Comparison of ENCODE assay signal across 2 cellular contexts in the genomic region with DNA sequence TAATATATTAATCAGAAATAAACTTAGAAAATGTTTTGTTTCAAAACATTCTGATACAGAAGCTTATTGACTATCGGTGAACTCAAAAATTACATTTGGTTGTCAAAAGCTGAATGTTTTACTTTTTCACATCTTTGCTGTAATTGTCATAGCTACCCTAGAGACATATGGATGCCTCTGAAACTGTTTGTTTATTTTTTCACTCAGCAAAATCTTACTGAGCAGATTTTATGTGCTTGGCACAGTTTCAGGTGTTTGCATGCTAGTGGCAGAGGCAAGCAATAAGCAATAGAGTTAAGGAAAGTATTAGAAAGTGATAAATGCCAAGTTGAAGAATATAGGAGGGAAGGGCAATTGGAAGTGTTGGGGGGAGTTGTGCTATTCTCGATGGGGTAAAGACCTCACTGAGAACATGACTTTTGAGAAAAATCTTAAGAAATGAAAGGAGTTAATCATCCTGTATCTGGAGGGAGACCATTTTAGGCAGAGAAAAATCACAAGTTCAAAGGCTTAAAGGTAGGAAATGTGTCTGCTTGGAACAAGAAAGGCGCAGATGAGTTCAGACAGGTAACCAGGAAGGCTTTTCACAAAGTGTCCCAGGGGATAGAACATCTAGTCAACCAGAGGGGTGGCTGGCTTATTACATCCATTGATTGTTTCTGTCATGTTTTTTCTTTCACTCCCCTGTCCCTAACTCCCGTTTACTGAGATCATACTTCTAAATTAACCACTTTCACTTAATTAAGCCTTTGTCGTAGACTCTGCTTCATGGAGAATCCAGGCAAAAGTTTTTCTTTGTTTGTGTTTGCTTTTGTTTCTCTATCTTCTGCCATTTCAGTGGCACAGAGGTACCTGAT.
TF ChIP-seq lines count a peak whose summit lies in the region.

No MANE protein-coding gene starts in this region.

TF ChIP-seq in GM23338, 12 proteins besides CTCF, POLR2A, EP300 and RAD21 (continues in another document):
- TF ChIP-seq ZNF114 (CRISPR knock-in tag; IDR thresholded peaks at IDR 0.05) (no peak), POLR2AphosphoS5 (IDR thresholded peaks at IDR 0.05; ENCODE audit: low read depth) (no peak), NANOG (IDR thresholded peaks at IDR 0.05; ENCODE audit: borderline replicate concordance) (no peak), EZH2phosphoT487 (IDR thresholded peaks at IDR 0.05; ENCODE audit: unreplicated experiment) (no peak), ETS1 (IDR thresholded peaks at IDR 0.05) (no peak), STAT1 (IDR thresholded peaks at IDR 0.05; ENCODE audit: unreplicated experiment) (no peak), ZNF331 (CRISPR knock-in tag; IDR thresholded peaks at IDR 0.05; ENCODE audit: low read depth) (no peak), CREB1 (CRISPR knock-in tag; IDR thresholded peaks at IDR 0.05; ENCODE audit: low read depth) (no peak), EZH2 (IDR thresholded peaks at IDR 0.05; ENCODE audit: low read depth, unreplicated experiment) (no peak), JUNB (IDR thresholded peaks at IDR 0.05; ENCODE audit: unreplicated experiment) (no peak)
- TF ChIP-seq, protein P1, sequence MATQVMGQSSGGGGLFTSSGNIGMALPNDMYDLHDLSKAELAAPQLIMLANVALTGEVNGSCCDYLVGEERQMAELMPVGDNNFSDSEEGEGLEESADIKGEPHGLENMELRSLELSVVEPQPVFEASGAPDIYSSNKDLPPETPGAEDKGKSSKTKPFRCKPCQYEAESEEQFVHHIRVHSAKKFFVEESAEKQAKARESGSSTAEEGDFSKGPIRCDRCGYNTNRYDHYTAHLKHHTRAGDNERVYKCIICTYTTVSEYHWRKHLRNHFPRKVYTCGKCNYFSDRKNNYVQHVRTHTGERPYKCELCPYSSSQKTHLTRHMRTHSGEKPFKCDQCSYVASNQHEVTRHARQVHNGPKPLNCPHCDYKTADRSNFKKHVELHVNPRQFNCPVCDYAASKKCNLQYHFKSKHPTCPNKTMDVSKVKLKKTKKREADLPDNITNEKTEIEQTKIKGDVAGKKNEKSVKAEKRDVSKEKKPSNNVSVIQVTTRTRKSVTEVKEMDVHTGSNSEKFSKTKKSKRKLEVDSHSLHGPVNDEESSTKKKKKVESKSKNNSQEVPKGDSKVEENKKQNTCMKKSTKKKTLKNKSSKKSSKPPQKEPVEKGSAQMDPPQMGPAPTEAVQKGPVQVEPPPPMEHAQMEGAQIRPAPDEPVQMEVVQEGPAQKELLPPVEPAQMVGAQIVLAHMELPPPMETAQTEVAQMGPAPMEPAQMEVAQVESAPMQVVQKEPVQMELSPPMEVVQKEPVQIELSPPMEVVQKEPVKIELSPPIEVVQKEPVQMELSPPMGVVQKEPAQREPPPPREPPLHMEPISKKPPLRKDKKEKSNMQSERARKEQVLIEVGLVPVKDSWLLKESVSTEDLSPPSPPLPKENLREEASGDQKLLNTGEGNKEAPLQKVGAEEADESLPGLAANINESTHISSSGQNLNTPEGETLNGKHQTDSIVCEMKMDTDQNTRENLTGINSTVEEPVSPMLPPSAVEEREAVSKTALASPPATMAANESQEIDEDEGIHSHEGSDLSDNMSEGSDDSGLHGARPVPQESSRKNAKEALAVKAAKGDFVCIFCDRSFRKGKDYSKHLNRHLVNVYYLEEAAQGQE (IDR thresholded peaks at IDR 0.05; ENCODE audit: unreplicated experiment): no peak

TF ChIP-seq in endothelial cell of umbilical vein, 7 proteins besides CTCF, POLR2A, EP300 and RAD21:
- no peak for TF ChIP-seq FOS (IDR thresholded peaks at IDR 0.05; ENCODE audit: borderline replicate concordance, insufficient read depth, low read length)
- no peak for TF ChIP-seq JUN (IDR thresholded peaks at IDR 0.05; ENCODE audit: borderline replicate concordance, insufficient read depth, insufficient read length, low read depth)
- no peak for TF ChIP-seq MYC (IDR thresholded peaks at IDR 0.05; ENCODE audit: low read depth, low read length)
- no peak for TF ChIP-seq EZH2 (IDR thresholded peaks at IDR 0.05; ENCODE audit: borderline replicate concordance, low read depth, low read length, severe bottlenecking)
- TF ChIP-seq POLR2AphosphoS5 (IDR thresholded peaks at IDR 0.05; ENCODE audit: insufficient read depth, low read depth, low read length): no peak
- no peak for TF ChIP-seq GATA2 (IDR thresholded peaks at IDR 0.05; ENCODE audit: insufficient read depth, insufficient read length, low read depth, low read length)
- TF ChIP-seq, protein P2, sequence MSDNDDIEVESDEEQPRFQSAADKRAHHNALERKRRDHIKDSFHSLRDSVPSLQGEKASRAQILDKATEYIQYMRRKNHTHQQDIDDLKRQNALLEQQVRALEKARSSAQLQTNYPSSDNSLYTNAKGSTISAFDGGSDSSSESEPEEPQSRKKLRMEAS (IDR thresholded peaks at IDR 0.05; ENCODE audit: insufficient read depth, insufficient read length): no peak
TF ChIP-seq in endothelial cell of umbilical vein: peak in this region for 0.
